1 cellular context compared by ENCODE assay signal in the genomic region with DNA sequence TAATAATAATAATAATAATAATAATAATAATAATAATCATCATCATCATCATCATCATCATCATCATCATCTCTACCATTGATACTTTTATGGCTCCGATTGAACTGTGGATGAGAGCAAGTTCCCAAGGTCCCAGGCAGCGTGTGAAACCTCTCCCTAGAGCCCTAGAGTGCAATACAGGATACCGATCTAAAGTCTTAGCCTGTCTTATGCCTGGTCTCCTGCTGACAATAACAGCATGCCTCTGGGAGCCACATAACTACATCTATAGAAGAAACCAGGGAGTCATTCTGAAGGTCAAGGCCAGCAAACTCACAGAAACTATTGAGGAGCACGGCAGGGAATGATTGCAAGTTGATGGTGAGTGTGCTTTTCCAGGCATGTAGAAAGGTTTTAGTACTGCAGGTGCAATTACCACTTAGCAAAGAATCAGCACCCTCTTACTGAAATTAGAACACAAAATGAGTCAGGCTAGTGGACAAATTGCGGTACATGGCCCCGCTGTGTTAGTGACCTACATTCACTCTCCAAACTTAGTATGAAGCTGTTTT.
TF ChIP-seq lines count a peak whose summit lies in the region.

No MANE protein-coding gene starts in this region.

TF ChIP-seq in GM23338, 12 proteins besides CTCF, POLR2A, EP300 and RAD21 (continued from another document):
- TF ChIP-seq ZNF462 (CRISPR knock-in tag; IDR thresholded peaks at IDR 0.05) (no peak), EZH2 (IDR thresholded peaks at IDR 0.05; ENCODE audit: low read depth, unreplicated experiment) (no peak), ZNF114 (CRISPR knock-in tag; IDR thresholded peaks at IDR 0.05) (no peak)
- TF ChIP-seq, protein P1, sequence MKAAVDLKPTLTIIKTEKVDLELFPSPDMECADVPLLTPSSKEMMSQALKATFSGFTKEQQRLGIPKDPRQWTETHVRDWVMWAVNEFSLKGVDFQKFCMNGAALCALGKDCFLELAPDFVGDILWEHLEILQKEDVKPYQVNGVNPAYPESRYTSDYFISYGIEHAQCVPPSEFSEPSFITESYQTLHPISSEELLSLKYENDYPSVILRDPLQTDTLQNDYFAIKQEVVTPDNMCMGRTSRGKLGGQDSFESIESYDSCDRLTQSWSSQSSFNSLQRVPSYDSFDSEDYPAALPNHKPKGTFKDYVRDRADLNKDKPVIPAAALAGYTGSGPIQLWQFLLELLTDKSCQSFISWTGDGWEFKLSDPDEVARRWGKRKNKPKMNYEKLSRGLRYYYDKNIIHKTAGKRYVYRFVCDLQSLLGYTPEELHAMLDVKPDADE (IDR thresholded peaks at IDR 0.05), result no peak
TF ChIP-seq in GM23338: peak in this region for 0.
